Comparison of ENCODE assay signal across 12 cellular contexts in the genomic region with DNA sequence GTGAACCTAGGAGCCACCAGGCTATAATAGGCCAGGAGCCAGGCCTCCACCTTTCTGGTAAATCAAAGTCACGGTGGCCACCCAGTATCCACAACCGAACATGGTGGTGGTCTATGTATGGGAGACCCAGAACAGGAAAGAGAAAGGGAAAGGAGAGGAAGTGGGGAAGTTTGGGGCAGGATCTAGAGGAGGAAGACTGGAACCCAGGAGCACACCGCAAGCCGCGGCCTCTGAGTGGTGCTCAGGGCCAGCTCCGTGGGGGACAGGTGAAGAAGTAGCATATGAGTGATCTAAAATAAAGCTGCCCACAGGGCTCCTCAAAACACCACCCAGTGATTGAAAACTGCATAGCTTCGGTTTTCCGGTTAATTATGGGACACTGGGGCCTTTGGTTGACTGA.
"Had no signal": no experiment of that assay in that cellular context is flagged by ENCODE, and none has a peak within 500 bp of the region (broad histone marks: within the 10 kb centered on the region; RNA-seq: fewer than 3 reads in every experiment).

No MANE protein-coding gene starts in this region.

- H3K9me3 Mint-ChIP-seq: natural killer cell had no signal

- H3K4me1 Mint-ChIP-seq: activated naive CD4-positive, alpha-beta T cell treated with anti-CD3 and anti-CD28 coated beads, Interleukin-2, amount 10 ng/mL, durations not matched to agents 7 days and 5 days had no signal

- H3K27ac Mint-ChIP-seq: activated naive CD4-positive, alpha-beta T cell treated with anti-CD3 and anti-CD28 coated beads, Interleukin-2, amount 10 ng/mL, durations not matched to agents 7 days and 5 days; activated T-helper 17 cell treated with anti-CD3 and anti-CD28 coated beads, Interleukin-2, amount 50 U/mL, for 72 hours had no signal

- H3K27me3 ChIP-seq: body of pancreas, dorsolateral prefrontal cortex, foreskin keratinocyte, tibial nerve had no signal

- ATAC-seq: activated T-helper 17 cell treated with anti-CD3 and anti-CD28 coated beads, Interleukin-2, amount 50 U/mL, for 72 hours; body of pancreas; foreskin keratinocyte; natural killer cell; SK-N-SH treated with all-trans-retinoic acid at 6 μM for 48 hours had no signal

- H3K36me3 Mint-ChIP-seq: activated naive CD4-positive, alpha-beta T cell treated with anti-CD3 and anti-CD28 coated beads, Interleukin-2, amount 10 ng/mL, durations not matched to agents 7 days and 5 days; natural killer cell had no signal

- DNase-seq: activated naive CD4-positive, alpha-beta T cell treated with anti-CD3 and anti-CD28 coated beads, Interleukin-2, amount 10 ng/mL, durations not matched to agents 7 days and 5 days; body of pancreas; cerebellar nuclear complex; dorsolateral prefrontal cortex; foreskin keratinocyte; mammary epithelial cell; natural killer cell; SHP77 had no signal

- H3K27me3 Mint-ChIP-seq: activated T-helper 17 cell treated with anti-CD3 and anti-CD28 coated beads, Interleukin-2, amount 50 U/mL, for 72 hours had no signal

- H3K27ac ChIP-seq: body of pancreas, dorsolateral prefrontal cortex, foreskin keratinocyte, tibial nerve had no signal

- H3K4me3 ChIP-seq: body of pancreas, dorsolateral prefrontal cortex, tibial nerve had no signal

- H3K4me1 ChIP-seq: foreskin keratinocyte had no signal

- H3K4me3 Mint-ChIP-seq: activated naive CD4-positive, alpha-beta T cell treated with anti-CD3 and anti-CD28 coated beads, Interleukin-2, amount 10 ng/mL, durations not matched to agents 7 days and 5 days; activated T-helper 17 cell treated with anti-CD3 and anti-CD28 coated beads, Interleukin-2, amount 50 U/mL, for 72 hours; natural killer cell; T-helper 1 cell treated with Interleukin-12 subunit alpha and Interleukin-12 subunit beta and Interleukin-4 antibody, amounts not matched to agents 30 μg/mL and 1 μg/mL, for 36 hours had no signal
